27 cellular contexts compared by ENCODE assay signal in genomic region chrX:30858098-30858497, GRCh38.
"Had no signal": no experiment of that assay in that cellular context is flagged by ENCODE, and none has a peak within 500 bp of the region (broad histone marks: within the 10 kb centered on the region; RNA-seq: fewer than 3 reads in every experiment).

No MANE protein-coding gene starts in this region.

- H3K4me3 ChIP-seq: SK-N-MC had no signal

- H3K4me3 Mint-ChIP-seq: activated CD8-positive, alpha-beta memory T cell treated with anti-CD3 and anti-CD28 coated beads, Interleukin-2, amount 10 ng/mL, durations not matched to agents 7 days and 5 days; activated naive CD8-positive, alpha-beta T cell; activated T-cell treated with anti-CD3 and anti-CD28 coated beads, Interleukin-2, amount 50 U/mL, for 24 hours; activated T-helper 1 cell treated with anti-CD3 and anti-CD28 coated beads, Interleukin-12 subunit alpha, Interleukin-12 subunit beta, Interleukin-2, Interleukin-4 antibody, amounts not matched to agents 30 ng/mL and 10 ng/mL and 1 ng/mL, durations not matched to agents 14 hours and 24 hours and 36 hours; brain; T-cell had no signal

- ATAC-seq: activated CD4-positive, CD25-positive, alpha-beta regulatory T cell treated with anti-CD3 and anti-CD28 coated beads, Interleukin-2, amount 50 U/mL, for 24 hours; activated CD8-positive, alpha-beta memory T cell treated with anti-CD3 and anti-CD28 coated beads, Interleukin-2, amount 10 ng/mL, durations not matched to agents 7 days and 5 days; Panc1; Right ventricle myocardium inferior; T-cell had no signal

- H3K4me1 Mint-ChIP-seq: activated CD8-positive, alpha-beta memory T cell treated with anti-CD3 and anti-CD28 coated beads, Interleukin-2, amount 10 ng/mL, durations not matched to agents 7 days and 5 days; brain; T-cell had no signal

- H3K27me3 Mint-ChIP-seq: activated CD8-positive, alpha-beta memory T cell treated with anti-CD3 and anti-CD28 coated beads, Interleukin-2, amount 10 ng/mL, durations not matched to agents 7 days and 5 days; activated naive CD8-positive, alpha-beta T cell had no signal

- H3K27ac Mint-ChIP-seq: activated CD8-positive, alpha-beta memory T cell treated with anti-CD3 and anti-CD28 coated beads, Interleukin-2, amount 10 ng/mL, durations not matched to agents 7 days and 5 days; activated naive CD8-positive, alpha-beta T cell; activated T-cell treated with anti-CD3 and anti-CD28 coated beads, Interleukin-2, amount 50 U/mL, for 24 hours; activated T-helper 1 cell treated with anti-CD3 and anti-CD28 coated beads, Interleukin-12 subunit alpha, Interleukin-12 subunit beta, Interleukin-2, Interleukin-4 antibody, amounts not matched to agents 30 ng/mL and 10 ng/mL and 1 ng/mL, durations not matched to agents 14 hours and 24 hours and 36 hours; brain; T-cell had no signal

- DNase-seq: activated CD4-positive, alpha-beta T cell treated with anti-CD3 and anti-CD28 coated beads for 48 hours; activated CD4-positive, alpha-beta T cell treated with anti-CD3 and anti-CD28 coated beads, Interleukin-2, amount 50 U/mL, for 4 hours; activated CD8-positive, alpha-beta memory T cell treated with anti-CD3 and anti-CD28 coated beads, Interleukin-2, amount 10 ng/mL, durations not matched to agents 7 days and 5 days; activated effector memory CD4-positive, alpha-beta T cell treated with Interleukin-2 at 50 U/mL for 16 hours; activated naive CD4-positive, alpha-beta T cell; activated T-cell treated with anti-CD3 and anti-CD28 coated beads, Interleukin-2, amount 50 U/mL, for 24 hours; amygdala; MM.1S; NCI-H1105; NCI-H1436; NCI-H1694 treated with DMSO at 0.1 percent for 48 hours; NCI-H2029 treated with DMSO at 0.1 percent for 48 hours; NCI-H345; NCI-H510A; NCI-H526 treated with DMSO at 0.1 percent for 48 hours; NCI-H82; OCI-M1; RPMI8226; T-cell; WERI-Rb-1 had no signal

- H3K9me3 Mint-ChIP-seq: activated T-cell treated with anti-CD3 and anti-CD28 coated beads, Interleukin-2, amount 50 U/mL, for 24 hours; activated T-helper 1 cell treated with anti-CD3 and anti-CD28 coated beads, Interleukin-12 subunit alpha, Interleukin-12 subunit beta, Interleukin-2, Interleukin-4 antibody, amounts not matched to agents 30 ng/mL and 10 ng/mL and 1 ng/mL, durations not matched to agents 14 hours and 24 hours and 36 hours; brain; T-cell had no signal

- H3K27ac ChIP-seq: SK-N-MC, WERI-Rb-1 had no signal
